In genomic region chr7:44307905-44308740, GRCh38 we compare ENCODE assay signal across 15 cellular contexts. TPM values are rescaled to one million over a fixed set of nuclear protein-coding genes. Genes with fewer than 3 reads are reported as not detected.
DNase-seq lines count a peak whose midpoint lies in the region; ATAC-seq, FAIRE-seq and TF ChIP-seq lines count a peak whose summit lies in the region.
"Had no signal": no experiment of that assay in that cellular context is flagged by ENCODE, and none has a peak within 500 bp of the region (broad histone marks: within the 10 kb centered on the region; RNA-seq: fewer than 3 reads in every experiment).

No MANE protein-coding gene starts in this region.

- H3K9me3 ChIP-seq in lung (ENCODE audit: control insufficient read depth in 2 of 2, insufficient read depth in 1 of 2, low read length in 1 of 2) (peaks cover 0 to 4% of the 10 kb centered on the region in 2 donors), A673 (ENCODE audit: low read depth, low read length, poor library complexity, severe bottlenecking) (no peaks in the 10 kb centered on the region)
- H3K9me3 ChIP-seq: SJCRH30 had no signal

- peak; percentile 85 for FAIRE-seq in bronchial epithelial cell (lab: Jason Lieb, UNC)
- FAIRE-seq: frontal cortex, islet of Langerhans had no signal

- H3K27me3 Mint-ChIP-seq in type B pancreatic cell = peaks cover 17% of the 10 kb centered on the region

- H3K27me3 ChIP-seq in bronchial epithelial cell (ENCODE audit: control insufficient read depth, insufficient read depth, low read length) (no peaks in the 10 kb centered on the region), lung (ENCODE audit: control insufficient read depth, insufficient read depth) (no peaks in the 10 kb centered on the region), A673 (replicated peaks; ENCODE audit: insufficient read depth, low read depth, low read length, poor library complexity) (peaks cover 14% of the 10 kb centered on the region)
- H3K27me3 ChIP-seq: SJCRH30 had no signal

- POLR2A ChIA-PET in A673 (lab: Charles Lee; ENCODE audit: low non-redundant PET) = no interaction called here

- no peak for ATAC-seq in lung (ENCODE audit: insufficient read depth, low FRiP score)
- ATAC-seq: naive thymus-derived CD8-positive, alpha-beta T cell had no signal

- TF ChIP-seq CTCF in bronchial epithelial cell (IDR thresholded peaks at IDR 0.05; ENCODE audit: insufficient read depth, low read length, severe bottlenecking) (no peak), lung (IDR thresholded peaks at IDR 0.05; ENCODE audit: control extremely low read depth, extremely low read depth) (no peak), type B pancreatic cell (conservative IDR thresholded peaks at IDR 0.05) (no peak), A673 (conservative IDR thresholded peaks at IDR 0.05; ENCODE audit: low read depth, low read length) (no peak)

- no peak overlapping the region for H3K4me3 ChIP-seq in bronchial epithelial cell (ENCODE audit: low read depth, low read length)
- no peak overlapping the region for H3K4me3 ChIP-seq in lung
- H3K4me3 ChIP-seq in A673 (ENCODE audit: low read depth, low read length, poor library complexity, severe bottlenecking) = no peak overlapping the region
- H3K4me3 ChIP-seq: SJCRH30 had no signal

- no TSS peak for BruUV-seq in A673 (replicated peaks; lab: Mats Ljungman, UMichigan)

- H3K4me1 Mint-ChIP-seq in type B pancreatic cell (ENCODE audit: unreplicated experiment) = peaks cover 3% of the 10 kb centered on the region

- no peaks in the 10 kb centered on the region for H3K36me3 Mint-ChIP-seq in type B pancreatic cell
- H3K36me3 Mint-ChIP-seq: naive thymus-derived CD8-positive, alpha-beta T cell had no signal

- no peak overlapping the region for H3K27ac Mint-ChIP-seq in type B pancreatic cell

- WGBS in lung, 2 donors = 91 to 93% methylated on average over 13 of the region's 13 CpGs

- H3K27ac ChIP-seq in lung (ENCODE audit: low read depth in 1 of 2, low read length in 1 of 2) (peak overlapping the region in 1 of 2 donors; percentile 13), A673 (ENCODE audit: low read depth, low read length, poor library complexity, severe bottlenecking) (no peak overlapping the region)
- H3K27ac ChIP-seq: HL-60, SJCRH30, WERI-Rb-1 had no signal

- CTCF ChIA-PET in A673 (lab: Charles Lee) = no interaction called here

- peaks cover 2% of the 10 kb centered on the region for H3K9me3 Mint-ChIP-seq in type B pancreatic cell

- peaks cover 0 to 5% of the 10 kb centered on the region in 2 donors for H3K4me1 ChIP-seq in lung (ENCODE audit: control insufficient read depth in 2 of 2, insufficient read depth in 2 of 2, low read length in 2 of 2)
- H3K4me1 ChIP-seq in A673 (ENCODE audit: insufficient read depth, low read length, poor library complexity, severe bottlenecking) = no peaks in the 10 kb centered on the region
- H3K4me1 ChIP-seq: SJCRH30 had no signal

- H3K36me3 ChIP-seq in bronchial epithelial cell (ENCODE audit: control insufficient read depth, insufficient read depth, low read length) = no peaks in the 10 kb centered on the region
- H3K36me3 ChIP-seq in lung (ENCODE audit: control insufficient read depth in 2 of 2, insufficient read depth in 2 of 2, low read length in 2 of 2) = no peaks in the 10 kb centered on the region
- no peaks in the 10 kb centered on the region for H3K36me3 ChIP-seq in A673 (ENCODE audit: insufficient read depth, low read length, poor library complexity, severe bottlenecking)
- H3K36me3 ChIP-seq: SJCRH30, WERI-Rb-1 had no signal

- DNase-seq in activated CD8-positive, alpha-beta memory T cell treated with anti-CD3 and anti-CD28 coated beads for 24 hours = peak; percentile 55
- no peak for DNase-seq in activated CD8-positive, alpha-beta memory T cell treated with anti-CD3 and anti-CD28 coated beads, Interleukin-2, amount 50 U/mL, for 4 hours
- DNase-seq in bronchial epithelial cell (ENCODE audit: low read depth) = peak; percentile 89
- DNase-seq in lung (ENCODE audit: low spot score) = peak; percentile 17
- peak; percentile 64 for DNase-seq in type B pancreatic cell (ENCODE audit: extremely low spot score, unreplicated experiment)
- no peak for DNase-seq in cerebellum (ENCODE audit: low spot score)
- DNase-seq in A673 (ENCODE audit: low spot score) = no peak
- DNase-seq in NCI-H1694 (lab: John Stamatoyannopoulos, UW) = no peak

- intact Hi-C loops in A673 (cut with micrococcal nuclease; ENCODE audit: unreplicated experiment) = no loop called here

- H3K4me3 Mint-ChIP-seq in type B pancreatic cell = no peak overlapping the region

RNA-seq across cellular contexts. Expression of gene CAMK2B, which starts 17.3 kb away (rescaled TPM):
- 0.13 TPM in 1 of 2 replicates, not detected in the other for total RNA-seq in bronchial epithelial cell
- total RNA-seq in lung = under 1 TPM; 0.40 to 0.80 TPM
- polyA plus RNA-seq in lung = under 1 TPM; 0.12 to 0.25 TPM
- total RNA-seq in type B pancreatic cell (ENCODE audit: low replicate concordance) = 7.6 and 8.4 TPM in 2 replicates
- total RNA-seq in cerebellum = 33.6 TPM
- total RNA-seq in A673 (2021) = 0.13 and 0.42 TPM in 2 replicates
- total RNA-seq: Calu3; naive thymus-derived CD8-positive, alpha-beta T cell had no signal
- polyA plus RNA-seq: naive thymus-derived CD8-positive, alpha-beta T cell had no signal

Comparison
In these comparisons a context has a peak if more than half of its experiments do, and no peak if none do; other contexts are left out.
1. DNase-seq: peak in activated CD8-positive, alpha-beta memory T cell treated with anti-CD3 and anti-CD28 coated beads for 24 hours (single experiment), bronchial epithelial cell (single experiment), lung (single experiment) and type B pancreatic cell (single experiment); none in activated CD8-positive, alpha-beta memory T cell treated with anti-CD3 and anti-CD28 coated beads, Interleukin-2, amount 50 U/mL, for 4 hours (single experiment), cerebellum (single experiment), A673 (single experiment) and NCI-H1694 (single experiment).